ENCODE assay signal across 19 cellular contexts in the genomic region with DNA sequence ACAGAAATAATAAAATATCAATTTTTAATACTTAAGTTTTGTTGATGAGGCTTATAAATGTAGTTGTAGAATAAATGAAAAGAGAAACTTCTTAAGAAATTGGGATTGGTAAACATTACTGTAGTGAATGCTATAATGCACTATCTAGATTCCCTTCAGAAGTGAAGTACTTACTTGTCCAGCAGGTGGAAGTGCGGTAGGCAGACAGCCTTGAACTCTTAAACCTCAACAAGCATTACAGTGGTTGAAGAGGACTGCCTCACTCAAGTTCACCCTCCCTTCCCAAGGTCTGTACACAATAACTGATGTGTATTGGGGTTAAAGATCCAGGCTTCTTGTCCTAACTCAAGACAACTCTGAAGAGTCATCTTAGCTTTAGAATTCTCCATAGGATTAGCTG.
DNase-seq lines count a peak whose midpoint lies in the region; ATAC-seq and TF ChIP-seq lines count a peak whose summit lies in the region.
"Had no signal": no experiment of that assay in that cellular context is flagged by ENCODE, and none has a peak within 500 bp of the region (broad histone marks: within the 10 kb centered on the region; RNA-seq: fewer than 3 reads in every experiment).

No MANE protein-coding gene starts in this region.

- no peaks in the 10 kb centered on the region for H3K36me3 Mint-ChIP-seq in GM23338 (ENCODE audit: low read depth)
- no peaks in the 10 kb centered on the region for H3K36me3 Mint-ChIP-seq in endodermal cell (ENCODE audit: low read depth)
- H3K36me3 Mint-ChIP-seq in neural progenitor cell, result no peaks in the 10 kb centered on the region

- H3K4me2 ChIP-seq in GM23338, result no peak overlapping the region
- no peak overlapping the region for H3K4me2 ChIP-seq in neural progenitor cell
- H3K4me2 ChIP-seq: A549 had no signal

- H3K79me2 ChIP-seq in GM23338 (replicated peaks; ENCODE audit: insufficient read depth) (no peaks in the 10 kb centered on the region), neural progenitor cell (ENCODE audit: low read depth) (no peaks in the 10 kb centered on the region)

- no peaks in the 10 kb centered on the region for H3K4me1 ChIP-seq in GM23338 (ENCODE audit: insufficient read depth)
- no peaks in the 10 kb centered on the region for H3K4me1 ChIP-seq in endodermal cell (ENCODE audit: control insufficient read depth, insufficient read depth, low read length)
- no peaks in the 10 kb centered on the region for H3K4me1 ChIP-seq in neural progenitor cell
- H3K4me1 ChIP-seq: A549, Caco-2 had no signal

- H3F3A ChIP-seq in GM23338 (replicated peaks; ENCODE audit: low read depth) (no peaks in the 10 kb centered on the region), neural progenitor cell (ENCODE audit: low read depth) (no peaks in the 10 kb centered on the region)

- no peaks in the 10 kb centered on the region for H4K20me1 ChIP-seq in GM23338 (replicated peaks; ENCODE audit: insufficient read depth)
- H4K20me1 ChIP-seq in neural progenitor cell (ENCODE audit: low read depth), result no peaks in the 10 kb centered on the region

- no peak overlapping the region for H3K4me3 Mint-ChIP-seq in GM23338
- H3K4me3 Mint-ChIP-seq in endodermal cell, result no peak overlapping the region
- H3K4me3 Mint-ChIP-seq in neural progenitor cell, result no peak overlapping the region
- H3K4me3 Mint-ChIP-seq: CD4-positive, alpha-beta T cell had no signal

- H3K4me1 Mint-ChIP-seq in GM23338, result no peaks in the 10 kb centered on the region
- H3K4me1 Mint-ChIP-seq in endodermal cell, result no peaks in the 10 kb centered on the region
- no peaks in the 10 kb centered on the region for H3K4me1 Mint-ChIP-seq in neural progenitor cell

- no peaks in the 10 kb centered on the region for H3K9me2 ChIP-seq in GM23338 (ENCODE audit: insufficient read depth)

- no peaks in the 10 kb centered on the region for H3K9me3 ChIP-seq in endodermal cell (ENCODE audit: control insufficient read depth, low read length)
- no peaks in the 10 kb centered on the region for H3K9me3 ChIP-seq in neural progenitor cell (ENCODE audit: low read depth)
- H3K9me3 ChIP-seq: Caco-2 had no signal

- H2AFZ ChIP-seq in GM23338 (no peak overlapping the region), neural progenitor cell (replicated peaks) (no peak overlapping the region)

- H3K9me3 Mint-ChIP-seq in GM23338 (no peaks in the 10 kb centered on the region), endodermal cell (no peaks in the 10 kb centered on the region), neural progenitor cell (no peaks in the 10 kb centered on the region)

- peak; percentile 27 to 40 for TF ChIP-seq CTCF in GM23338 (conservative IDR thresholded peaks at IDR 0.05; ENCODE audit: low read depth in 2 of 2)
- peak; percentile 63 for TF ChIP-seq CTCF in endodermal cell (conservative IDR thresholded peaks at IDR 0.05)
- TF ChIP-seq CTCF in neural progenitor cell (IDR thresholded peaks at IDR 0.05), result peak; percentile 4

- H3K27ac ChIP-seq in GM23338 (ENCODE audit: low read depth) (no peak overlapping the region), endodermal cell (ENCODE audit: low read depth, low read length) (no peak overlapping the region), neural progenitor cell (no peak overlapping the region)
- H3K27ac ChIP-seq: 22Rv1, A549, C4-2B, HL-60 had no signal

- no peak overlapping the region for H3K9ac ChIP-seq in endodermal cell (ENCODE audit: extremely low read depth, low read length, poor library complexity, severe bottlenecking)
- H3K9ac ChIP-seq in neural progenitor cell, result no peak overlapping the region

- H3K27me3 Mint-ChIP-seq in GM23338 (ENCODE audit: insufficient read depth, low read depth, poor library complexity) (no peaks in the 10 kb centered on the region), endodermal cell (ENCODE audit: insufficient read depth) (peaks cover 3% of the 10 kb centered on the region), neural progenitor cell (ENCODE audit: insufficient read depth, low read depth) (peaks cover 2% of the 10 kb centered on the region)
- H3K27me3 Mint-ChIP-seq: CD4-positive, alpha-beta T cell had no signal

- H3K4me3 ChIP-seq in GM23338, result no peak overlapping the region
- no peak overlapping the region for H3K4me3 ChIP-seq in endodermal cell (ENCODE audit: low read length)
- no peak overlapping the region for H3K4me3 ChIP-seq in neural progenitor cell
- H3K4me3 ChIP-seq: A549, K562 had no signal

- H3K27me3 ChIP-seq in GM23338 (ENCODE audit: insufficient read depth) (no peaks in the 10 kb centered on the region), endodermal cell (ENCODE audit: control insufficient read depth, insufficient read depth, low read length, poor library complexity, severe bottlenecking) (no peaks in the 10 kb centered on the region), neural progenitor cell (no peaks in the 10 kb centered on the region)

- H3K27ac Mint-ChIP-seq in GM23338 (no peak overlapping the region), endodermal cell (no peak overlapping the region), neural progenitor cell (no peak overlapping the region)
- H3K27ac Mint-ChIP-seq: CD4-positive, alpha-beta T cell had no signal

- no peaks in the 10 kb centered on the region for H3K36me3 ChIP-seq in GM23338 (ENCODE audit: insufficient read depth)
- no peaks in the 10 kb centered on the region for H3K36me3 ChIP-seq in endodermal cell (ENCODE audit: control insufficient read depth, insufficient read depth, low read length)
- no peaks in the 10 kb centered on the region for H3K36me3 ChIP-seq in neural progenitor cell

- DNase-seq in DMS53 (lab: John Stamatoyannopoulos, UW) (peak; percentile 9), DMS53 treated with DMSO at 0.1 percent for 48 hours (lab: John Stamatoyannopoulos, UW; ENCODE audit: unreplicated experiment) (no peak), GM23338 (ENCODE audit: low spot score) (peak; percentile 13), endodermal cell (peak; percentile 24), neural progenitor cell (ENCODE audit: low spot score) (no peak)
- no peak for DNase-seq in activated CD4-positive, alpha-beta T cell treated with anti-CD3 and anti-CD28 coated beads, Interleukin-2, amount 50 U/mL, for 4 hours
- DNase-seq: AML-193; Caco-2; CD4-positive, alpha-beta T cell; DMS79 treated with DMSO at 0.1 percent for 48 hours; GF-D8; HCEC 1CT; IMR-90 had no signal

- WGBS in endodermal cell (ENCODE audit: insufficient coverage in 1 of 2, insufficient read length in 1 of 2), 2 experiments, result 89 to 100% methylated on average over 1 of the region's 1 CpG

- ATAC-seq in GM23338 (no peak), HG02938 (IDR thresholded peaks at IDR 0.05; ENCODE audit: unreplicated experiment) (no peak)
- ATAC-seq: A549, K562 had no signal

TF ChIP-seq in GM23338, 12 proteins besides CTCF, POLR2A, EP300 and RAD21 (continues in another document):
- TF ChIP-seq REST (IDR thresholded peaks at IDR 0.05; ENCODE audit: unreplicated experiment), result no peak
- TF ChIP-seq EZH2 (IDR thresholded peaks at IDR 0.05; ENCODE audit: low read depth, unreplicated experiment), result no peak
- TF ChIP-seq NANOG (IDR thresholded peaks at IDR 0.05; ENCODE audit: borderline replicate concordance), result no peak
- TF ChIP-seq, protein P1, sequence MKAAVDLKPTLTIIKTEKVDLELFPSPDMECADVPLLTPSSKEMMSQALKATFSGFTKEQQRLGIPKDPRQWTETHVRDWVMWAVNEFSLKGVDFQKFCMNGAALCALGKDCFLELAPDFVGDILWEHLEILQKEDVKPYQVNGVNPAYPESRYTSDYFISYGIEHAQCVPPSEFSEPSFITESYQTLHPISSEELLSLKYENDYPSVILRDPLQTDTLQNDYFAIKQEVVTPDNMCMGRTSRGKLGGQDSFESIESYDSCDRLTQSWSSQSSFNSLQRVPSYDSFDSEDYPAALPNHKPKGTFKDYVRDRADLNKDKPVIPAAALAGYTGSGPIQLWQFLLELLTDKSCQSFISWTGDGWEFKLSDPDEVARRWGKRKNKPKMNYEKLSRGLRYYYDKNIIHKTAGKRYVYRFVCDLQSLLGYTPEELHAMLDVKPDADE (IDR thresholded peaks at IDR 0.05), result no peak
- no peak for TF ChIP-seq ZNF114 (CRISPR knock-in tag; IDR thresholded peaks at IDR 0.05)
- TF ChIP-seq ZNF331 (CRISPR knock-in tag; IDR thresholded peaks at IDR 0.05; ENCODE audit: low read depth), result no peak
- TF ChIP-seq JUNB (IDR thresholded peaks at IDR 0.05; ENCODE audit: unreplicated experiment), result no peak
- no peak for TF ChIP-seq POLR2AphosphoS5 (IDR thresholded peaks at IDR 0.05; ENCODE audit: low read depth)
- no peak for TF ChIP-seq STAT1 (IDR thresholded peaks at IDR 0.05; ENCODE audit: unreplicated experiment)

Comparison
In these comparisons a context has a peak if more than half of its experiments do, and no peak if none do; other contexts are left out.
1. DNase-seq: peak in DMS53 (single experiment), GM23338 (single experiment) and endodermal cell (single experiment); none in DMS53 treated with DMSO at 0.1 percent for 48 hours (single experiment), neural progenitor cell (single experiment) and activated CD4-positive, alpha-beta T cell treated with anti-CD3 and anti-CD28 coated beads, Interleukin-2, amount 50 U/mL, for 4 hours (0 of 2).
2. CTCF ChIP-seq: peak in every context shown above with its lines; median percentile 63 in endodermal cell; 34 in GM23338; 4 in neural progenitor cell.